ENCODE assay signal across 9 cellular contexts in genomic region chr2:216777637-216778273, GRCh38.
DNase-seq lines count a peak whose midpoint lies in the region; ATAC-seq and TF ChIP-seq lines count a peak whose summit lies in the region.
"Had no signal": no experiment of that assay in that cellular context is flagged by ENCODE, and none has a peak within 500 bp of the region (broad histone marks: within the 10 kb centered on the region; RNA-seq: fewer than 3 reads in every experiment).

No MANE protein-coding gene starts in this region.

- intact Hi-C loops in activated CD4-positive, alpha-beta T cell treated with anti-CD3 and anti-CD28 coated beads, Interleukin-2, amount 10 ng/mL, durations not matched to agents 24 days and 14 days (cut with micrococcal nuclease), result loop anchor here (1.0 to 5.0 kb wide), 2 partner anchors 389 to 735 kb away; no protein-coding TSS in a partner anchor
- intact Hi-C loops in ascending aorta (cut with DNase I), result no loop called here

- no peak overlapping the region for H3K4me3 ChIP-seq in ascending aorta

- H3K9me3 ChIP-seq in ascending aorta, result no peaks in the 10 kb centered on the region

- no peak overlapping the region for H3K27ac ChIP-seq in ascending aorta

- H3K4me1 ChIP-seq in ascending aorta, result peaks cover 3 to 17% of the 10 kb centered on the region in 2 donors

- no peaks in the 10 kb centered on the region for H3K9me3 Mint-ChIP-seq in activated CD4-positive, alpha-beta T cell treated with anti-CD3 and anti-CD28 coated beads, Interleukin-2, amount 10 ng/mL, durations not matched to agents 24 days and 14 days

- no peak overlapping the region for H3K27ac Mint-ChIP-seq in activated CD4-positive, alpha-beta T cell treated with anti-CD3 and anti-CD28 coated beads, Interleukin-2, amount 10 ng/mL, durations not matched to agents 24 days and 14 days
- H3K27ac Mint-ChIP-seq: memory B cell had no signal

- ATAC-seq in GM21423 (IDR thresholded peaks at IDR 0.05; ENCODE audit: unreplicated experiment) (peak; percentile 95), HG03558 (IDR thresholded peaks at IDR 0.05; ENCODE audit: extremely low read depth, unreplicated experiment) (peak; percentile 96), left lobe of liver (peak; percentile 100)

- H3K27me3 ChIP-seq in ascending aorta, result no peaks in the 10 kb centered on the region

- H3K36me3 ChIP-seq in ascending aorta, result no peaks in the 10 kb centered on the region

- peaks cover 8% of the 10 kb centered on the region for H3K4me1 Mint-ChIP-seq in activated CD4-positive, alpha-beta T cell treated with anti-CD3 and anti-CD28 coated beads, Interleukin-2, amount 10 ng/mL, durations not matched to agents 24 days and 14 days
- H3K4me1 Mint-ChIP-seq: memory B cell had no signal

- no peaks in the 10 kb centered on the region for H3K36me3 Mint-ChIP-seq in activated CD4-positive, alpha-beta T cell treated with anti-CD3 and anti-CD28 coated beads, Interleukin-2, amount 10 ng/mL, durations not matched to agents 24 days and 14 days (ENCODE audit: low read depth)
- H3K36me3 Mint-ChIP-seq: memory B cell had no signal

- peak; percentile 86 for DNase-seq in activated CD4-positive, alpha-beta T cell treated with anti-CD3 and anti-CD28 coated beads, Interleukin-2, amount 10 ng/mL, durations not matched to agents 24 days and 14 days
- no peak for DNase-seq in activated CD4-positive, alpha-beta T cell treated with anti-CD3 and anti-CD28 coated beads for 1 hour
- DNase-seq in NCI-H748 treated with DMSO at 0.1 percent for 48 hours (lab: John Stamatoyannopoulos, UW) (peak; percentile 95), ascending aorta (ENCODE audit: low spot score in 2 of 2) (no peak), left lobe of liver (ENCODE audit: low spot score) (peak; percentile 56), middle frontal gyrus (ENCODE audit: extremely low spot score, low spot score) (no peak)

- TF ChIP-seq CTCF in ascending aorta (IDR thresholded peaks at IDR 0.05), result peak in 2 of 3 experiments; percentile 15 to 23

- no peak overlapping the region for H3K4me3 Mint-ChIP-seq in activated CD4-positive, alpha-beta T cell treated with anti-CD3 and anti-CD28 coated beads, Interleukin-2, amount 10 ng/mL, durations not matched to agents 24 days and 14 days
- H3K4me3 Mint-ChIP-seq: memory B cell had no signal

- H3K27me3 Mint-ChIP-seq in activated CD4-positive, alpha-beta T cell treated with anti-CD3 and anti-CD28 coated beads, Interleukin-2, amount 10 ng/mL, durations not matched to agents 24 days and 14 days, result peaks cover 20% of the 10 kb centered on the region

Comparison
In these comparisons a context has a peak if more than half of its experiments do, and no peak if none do; other contexts are left out.
1. DNase-seq: peak in activated CD4-positive, alpha-beta T cell treated with anti-CD3 and anti-CD28 coated beads, Interleukin-2, amount 10 ng/mL, durations not matched to agents 24 days and 14 days (single experiment), NCI-H748 treated with DMSO at 0.1 percent for 48 hours (single experiment) and left lobe of liver (single experiment); none in activated CD4-positive, alpha-beta T cell treated with anti-CD3 and anti-CD28 coated beads for 1 hour (single experiment), ascending aorta (0 of 2) and middle frontal gyrus (single experiment).
2. Peak in every context shown above with its lines, with median percentiles within 50 percentile points of each other: ATAC-seq.